ENCODE assay signal across 11 cellular contexts in the genomic region with DNA sequence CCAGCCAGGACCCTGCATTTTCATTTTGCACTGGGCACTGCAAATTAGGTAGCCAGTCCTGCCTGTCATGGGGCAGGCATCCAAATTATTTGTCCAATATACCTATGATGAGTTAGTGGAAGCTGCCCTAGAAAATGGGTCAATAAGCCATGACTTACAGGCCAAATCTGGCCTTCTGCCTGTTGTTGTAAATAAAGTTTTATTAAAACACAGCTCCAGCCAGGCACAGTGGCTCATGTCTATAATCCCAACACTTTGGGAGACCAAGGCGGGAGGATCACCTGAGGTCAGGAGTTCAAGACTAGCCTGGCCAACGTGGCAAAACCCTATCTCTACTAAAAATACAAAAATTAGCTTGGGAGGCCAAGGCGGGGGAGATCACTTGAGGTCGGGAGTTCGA.
"Had no signal": no experiment of that assay in that cellular context is flagged by ENCODE, and none has a peak within 500 bp of the region (broad histone marks: within the 10 kb centered on the region; RNA-seq: fewer than 3 reads in every experiment).

No MANE protein-coding gene starts in this region.

- H3K9ac ChIP-seq: GM23248 had no signal

- H2AFZ ChIP-seq: GM23248, GM23338 had no signal

- DNase-seq: GM23248, GOT3, H7, H9, HCEC 1CT, HFFc6 had no signal

- FAIRE-seq: H1, H54 had no signal

- H3K9me3 ChIP-seq: HAP-1 had no signal

- H3K4me3 ChIP-seq: GM23248, GM23338, HAP-1 had no signal

- H3K4me2 ChIP-seq: GM23338 had no signal

- H3K36me3 ChIP-seq: HAP-1 had no signal

- H3K27ac ChIP-seq: GM23248 had no signal

- ATAC-seq: GM23338, HCT116 had no signal
